ENCODE assay signal across 29 cellular contexts in the genomic region with DNA sequence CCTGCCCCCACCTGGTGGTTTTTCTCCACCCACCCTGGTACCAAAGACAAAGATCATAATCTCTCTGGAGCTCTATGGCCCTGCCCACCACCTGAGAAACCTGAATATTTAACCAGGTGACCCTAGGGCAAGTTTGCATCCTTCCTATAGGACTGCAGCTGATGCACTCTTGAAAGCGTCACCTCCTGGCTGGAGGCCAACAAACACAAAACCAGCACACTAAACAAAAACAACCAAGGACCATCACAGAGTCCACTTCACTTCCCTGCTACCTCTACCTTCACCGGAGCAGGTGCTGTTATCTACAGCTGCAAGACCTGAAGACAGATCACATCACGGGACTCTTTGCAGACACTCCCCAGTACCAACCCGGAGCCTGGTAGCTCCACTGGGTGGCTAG.
"Had no signal": no experiment of that assay in that cellular context is flagged by ENCODE, and none has a peak within 500 bp of the region (broad histone marks: within the 10 kb centered on the region; RNA-seq: fewer than 3 reads in every experiment).

No MANE protein-coding gene starts in this region.

- H3K27me3 ChIP-seq: ascending aorta, body of pancreas, SJCRH30 had no signal

- H3K4me1 ChIP-seq: ascending aorta, body of pancreas, SJCRH30 had no signal

- ATAC-seq: activated naive CD4-positive, alpha-beta T cell treated with anti-CD3 and anti-CD28 coated beads, Interleukin-2, amount 50 U/mL, for 72 hours; activated naive CD8-positive, alpha-beta T cell treated with anti-CD3 and anti-CD28 coated beads, Interleukin-2, amount 50 U/mL, for 24 hours; activated T-cell treated with anti-CD3 and anti-CD28 coated beads, Interleukin-2, amount 50 U/mL, for 4 hours; body of pancreas; Panc1; SK-N-SH treated with all-trans-retinoic acid at 6 μM for 48 hours had no signal

- H3K4me1 Mint-ChIP-seq: activated CD4-positive, alpha-beta T cell treated with anti-CD3 and anti-CD28 coated beads, Interleukin-2, amount 10 ng/mL, durations not matched to agents 24 days and 14 days; activated naive CD8-positive, alpha-beta T cell treated with anti-CD3 and anti-CD28 coated beads, Interleukin-2, amount 50 U/mL, for 24 hours had no signal

- H3K4me3 Mint-ChIP-seq: activated CD4-positive, alpha-beta memory T cell treated with anti-CD3 and anti-CD28 coated beads for 36 hours; activated CD4-positive, alpha-beta T cell treated with anti-CD3 and anti-CD28 coated beads, Interleukin-2, amount 10 ng/mL, durations not matched to agents 24 days and 14 days; activated naive CD8-positive, alpha-beta T cell treated with anti-CD3 and anti-CD28 coated beads, Interleukin-2, amount 50 U/mL, for 24 hours; activated T-cell treated with anti-CD3 and anti-CD28 coated beads, Interleukin-2, amount 50 U/mL, for 4 hours; T-helper 1 cell treated with Interleukin-12 subunit alpha and Interleukin-12 subunit beta and Interleukin-4 antibody, amounts not matched to agents 30 μg/mL and 1 μg/mL, for 36 hours; WTC11 had no signal

- H3K27me3 Mint-ChIP-seq: activated CD4-positive, alpha-beta memory T cell treated with anti-CD3 and anti-CD28 coated beads for 36 hours; activated CD4-positive, alpha-beta T cell treated with anti-CD3 and anti-CD28 coated beads, Interleukin-2, amount 10 ng/mL, durations not matched to agents 24 days and 14 days; activated naive CD8-positive, alpha-beta T cell treated with anti-CD3 and anti-CD28 coated beads, Interleukin-2, amount 50 U/mL, for 24 hours had no signal

- H3K4me3 ChIP-seq: ascending aorta, body of pancreas, SJCRH30 had no signal

- H3K27ac Mint-ChIP-seq: activated CD4-positive, alpha-beta memory T cell treated with anti-CD3 and anti-CD28 coated beads for 36 hours; activated CD4-positive, alpha-beta T cell treated with anti-CD3 and anti-CD28 coated beads, Interleukin-2, amount 10 ng/mL, durations not matched to agents 24 days and 14 days; activated naive CD4-positive, alpha-beta T cell treated with anti-CD3 and anti-CD28 coated beads, Interleukin-2, amount 50 U/mL, for 72 hours; activated naive CD8-positive, alpha-beta T cell treated with anti-CD3 and anti-CD28 coated beads, Interleukin-2, amount 50 U/mL, for 24 hours; T-helper 1 cell treated with Interleukin-12 subunit alpha and Interleukin-12 subunit beta and Interleukin-4 antibody, amounts not matched to agents 30 μg/mL and 1 μg/mL, for 36 hours; WTC11 had no signal

- DNase-seq: activated CD4-positive, alpha-beta memory T cell treated with anti-CD3 and anti-CD28 coated beads for 36 hours; activated CD4-positive, alpha-beta T cell treated with anti-CD3 and anti-CD28 coated beads, Interleukin-2, amount 10 ng/mL, durations not matched to agents 24 days and 14 days; activated CD4-positive, CD25-positive, alpha-beta regulatory T cell treated with anti-CD3 and anti-CD28 coated beads, Interleukin-2, amount 50 U/mL, for 72 hours; activated CD8-positive, alpha-beta memory T cell treated with anti-CD3 and anti-CD28 coated beads for 24 hours; activated effector memory CD4-positive, alpha-beta T cell treated with anti-CD3 and anti-CD28 coated beads, Interleukin-2, amount 50 U/mL, for 16 hours; activated naive CD4-positive, alpha-beta T cell treated with Interleukin-2 at 50 U/mL for 16 hours; activated naive CD8-positive, alpha-beta T cell treated with anti-CD3 and anti-CD28 coated beads, Interleukin-2, amount 50 U/mL, for 24 hours; activated T-cell treated with anti-CD3 and anti-CD28 coated beads, Interleukin-2, amount 50 U/mL, for 4 hours; amniotic stem cell; body of pancreas; central memory CD4-positive, alpha-beta T cell; Kasumi-1; NCI-H1105 treated with DMSO at 0.1 percent for 48 hours; NCI-H1436 treated with DMSO at 0.1 percent for 48 hours; NCI-H187; NCI-H526; NK-92 treated with Interleukin-12 subunit alpha and Interleukin-12 subunit beta, amount 100 ng/mL, for 24 hours; OCI-M1; Right ventricle myocardium superior; SJCRH30; SW 1271 had no signal

- H3K27ac ChIP-seq: ascending aorta, body of pancreas, RWPE1, SJCRH30 had no signal

- H3K36me3 ChIP-seq: ascending aorta, SJCRH30 had no signal

- H3K36me3 Mint-ChIP-seq: activated CD4-positive, alpha-beta memory T cell treated with anti-CD3 and anti-CD28 coated beads for 36 hours had no signal

- FAIRE-seq: bronchial epithelial cell had no signal

- H3K9me3 Mint-ChIP-seq: activated T-cell treated with anti-CD3 and anti-CD28 coated beads, Interleukin-2, amount 50 U/mL, for 4 hours had no signal

- H3K9me3 ChIP-seq: ascending aorta, body of pancreas, SJCRH30 had no signal
